10 cellular contexts compared by ENCODE assay signal in the genomic region with DNA sequence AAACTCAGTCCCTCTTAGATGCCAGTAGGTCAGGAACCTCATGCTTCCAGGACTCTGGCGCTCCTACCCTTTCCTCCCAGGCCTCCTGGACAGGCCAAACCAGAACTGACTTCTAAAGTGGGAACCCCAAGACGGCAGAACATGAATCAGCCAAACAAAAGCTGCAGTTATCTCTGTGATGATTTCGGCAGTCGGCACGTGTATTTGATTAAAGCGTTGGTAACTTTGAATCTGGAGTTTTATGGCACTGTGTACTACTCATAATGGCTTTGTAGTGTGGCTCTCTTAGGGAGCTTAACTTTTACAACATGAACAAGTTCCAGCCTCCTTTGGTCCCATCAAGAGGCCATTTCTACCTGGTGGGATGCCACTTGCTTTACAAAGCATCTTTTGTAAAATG. TPM values are rescaled to one million over a fixed set of nuclear protein-coding genes. Genes with fewer than 3 reads are reported as not detected.
DNase-seq lines count a peak whose midpoint lies in the region; ATAC-seq and TF ChIP-seq lines count a peak whose summit lies in the region.
"Had no signal": no experiment of that assay in that cellular context is flagged by ENCODE, and none has a peak within 500 bp of the region (broad histone marks: within the 10 kb centered on the region; RNA-seq: fewer than 3 reads in every experiment).

No MANE protein-coding gene starts in this region.

- POLR2A ChIA-PET in RWPE1 (lab: Yijun Ruan, JAX; ENCODE audit: low non-redundant PET) = interaction anchor here (1.4 kb wide), 1 partner anchor 22 kb away, joined by 4 read pairs; no protein-coding TSS in a partner anchor

- H3K4me1 Mint-ChIP-seq in effector memory CD8-positive, alpha-beta T cell (ENCODE audit: low read depth in 2 of 2) = peaks cover 75 to 81% of the 10 kb centered on the region in 2 donors
- H3K4me1 Mint-ChIP-seq in natural killer cell = peaks cover 78 to 80% of the 10 kb centered on the region in 2 donors

- no peaks in the 10 kb centered on the region for H3K36me3 ChIP-seq in transverse colon

- CTCF ChIA-PET in RWPE1 (lab: Yijun Ruan, JAX) = no interaction called here

- H3K27me3 Mint-ChIP-seq in effector memory CD8-positive, alpha-beta T cell = no peaks in the 10 kb centered on the region
- no peaks in the 10 kb centered on the region for H3K27me3 Mint-ChIP-seq in natural killer cell (ENCODE audit: low read depth in 2 of 2)
- H3K27me3 Mint-ChIP-seq: activated CD4-positive, alpha-beta memory T cell treated with anti-CD3 and anti-CD28 coated beads for 36 hours had no signal

- peak overlapping the region; percentile 80 to 87 for H3K27ac Mint-ChIP-seq in effector memory CD8-positive, alpha-beta T cell
- peak overlapping the region; percentile 85 to 88 for H3K27ac Mint-ChIP-seq in natural killer cell
- H3K27ac Mint-ChIP-seq: activated CD4-positive, alpha-beta memory T cell treated with anti-CD3 and anti-CD28 coated beads for 36 hours had no signal

- H3K9me3 ChIP-seq in transverse colon = no peaks in the 10 kb centered on the region

- no peak for DNase-seq in RWPE1 (ENCODE audit: low spot score)
- DNase-seq in effector memory CD8-positive, alpha-beta T cell = no peak
- no peak for DNase-seq in natural killer cell
- no peak for DNase-seq in transverse colon
- no peak for DNase-seq in NCI-H345 (lab: John Stamatoyannopoulos, UW)
- no peak for DNase-seq in NCI-H1694 (lab: John Stamatoyannopoulos, UW)
- DNase-seq: activated CD4-positive, alpha-beta memory T cell treated with anti-CD3 and anti-CD28 coated beads for 36 hours; Karpas-422; stimulated activated CD4-positive, alpha-beta T cell treated with anti-CD3 and anti-CD28 coated beads, Interleukin-4, amount 100 ng/mL, for 4 hours had no signal

- H3K9me3 Mint-ChIP-seq in effector memory CD8-positive, alpha-beta T cell = no peaks in the 10 kb centered on the region
- H3K9me3 Mint-ChIP-seq in natural killer cell = no peaks in the 10 kb centered on the region
- H3K9me3 Mint-ChIP-seq: activated CD4-positive, alpha-beta memory T cell treated with anti-CD3 and anti-CD28 coated beads for 36 hours had no signal

- TF ChIP-seq EP300 in transverse colon (IDR thresholded peaks at IDR 0.05; ENCODE audit: low read depth) = no peak

- in situ Hi-C loops in transverse colon (cut with MboI; ENCODE audit: low pct_ligation_motif_present in 1 of 4, low pct_unique_long_range_greater_than_20kb in 1 of 4, low sequenced_read_pairs in 3 of 4) = no loop called here

- H3K4me1 ChIP-seq in transverse colon = peaks cover 97 to 100% (median 99%) of the 10 kb centered on the region in 4 donors

- H3K4me3 Mint-ChIP-seq in effector memory CD8-positive, alpha-beta T cell = no peak overlapping the region
- H3K4me3 Mint-ChIP-seq in natural killer cell = peak overlapping the region; percentile 60
- H3K4me3 Mint-ChIP-seq: activated CD4-positive, alpha-beta memory T cell treated with anti-CD3 and anti-CD28 coated beads for 36 hours had no signal

- no peak for TF ChIP-seq POLR2A in transverse colon (IDR thresholded peaks at IDR 0.05)

- ATAC-seq in effector memory CD8-positive, alpha-beta T cell (replicated peaks) = no peak
- no peak for ATAC-seq in natural killer cell
- ATAC-seq in HG02678 (IDR thresholded peaks at IDR 0.05; ENCODE audit: unreplicated experiment) = no peak

- no peak for TF ChIP-seq CTCF in RWPE1 (conservative IDR thresholded peaks at IDR 0.05; ENCODE audit: low read depth)
- no peak for TF ChIP-seq CTCF in natural killer cell (IDR thresholded peaks at IDR 0.05)
- TF ChIP-seq CTCF in transverse colon (IDR thresholded peaks at IDR 0.05) = no peak

- H3K27ac ChIP-seq in RWPE1 = peak overlapping the region; percentile 98
- peak overlapping the region; percentile 99 to 100 (median 99) for H3K27ac ChIP-seq in transverse colon

- H3K27me3 ChIP-seq in transverse colon = no peaks in the 10 kb centered on the region

- H3K36me3 Mint-ChIP-seq in effector memory CD8-positive, alpha-beta T cell (ENCODE audit: insufficient read depth) = peaks cover 30% of the 10 kb centered on the region
- H3K36me3 Mint-ChIP-seq in natural killer cell = no peaks in the 10 kb centered on the region

- no peak overlapping the region for H3K4me3 ChIP-seq in transverse colon

- 54% methylated on average over 6 of the region's 6 CpGs; no CpG with 5 or more reads in 1 of the 2 donors for WGBS in transverse colon (ENCODE audit: low coverage in 1 of 2), 2 donors

- intact Hi-C loops in natural killer cell (cut with micrococcal nuclease) = no loop called here
- intact Hi-C loops in transverse colon (cut with DNase I; ENCODE audit: low total_unique reads) = no loop called here

RNA-seq across cellular contexts. Expression of a gene that starts 13.7 kb away (rescaled TPM):
- 100 to 1,000 TPM; 443 to 595 (median 541) TPM for total RNA-seq in natural killer cell
- total RNA-seq in transverse colon = 1,000 to 10,000 TPM in 1 of 4 donors, 100 to 1,000 TPM in 3; 458 to 1,080 (median 723) TPM

RNA-seq across cellular contexts. Expression of a gene that starts 42.2 kb away (rescaled TPM):
- 100 to 1,000 TPM; 232 to 262 (median 238) TPM for total RNA-seq in natural killer cell
- total RNA-seq in transverse colon = 100 to 1,000 TPM; 267 to 660 (median 460) TPM

RNA-seq across cellular contexts. Expression of a gene that starts 43.4 kb away (rescaled TPM):
- total RNA-seq in natural killer cell (100 to 1,000 TPM; 162 to 201 (median 163) TPM), transverse colon (10 to 100 TPM in 2 of 4 donors, 1 to 10 TPM in 1, not detected in 1; 4.0 to 49.0 (median 11.1) TPM)
